Comparison of ENCODE assay signal across 19 cellular contexts in the genomic region with DNA sequence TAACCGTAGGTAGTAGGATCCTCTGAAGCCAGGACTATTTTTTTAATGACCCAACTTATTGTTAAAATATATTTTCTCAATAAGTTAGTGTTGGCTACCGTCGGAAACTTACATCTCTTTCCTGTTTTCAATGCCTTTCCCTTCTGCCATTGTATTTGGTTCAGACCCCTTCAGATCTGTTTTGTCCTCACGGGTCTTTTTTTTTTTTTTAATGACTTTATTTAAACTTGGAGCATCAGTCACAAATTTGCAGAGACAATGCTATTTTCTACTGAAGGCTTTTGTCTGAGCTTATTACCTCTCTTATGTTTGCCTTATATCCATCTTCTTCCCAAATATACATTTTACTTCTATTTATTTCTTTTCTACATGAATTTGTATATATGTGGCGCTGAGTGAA. TPM values are rescaled to one million over a fixed set of nuclear protein-coding genes. Genes with fewer than 3 reads are reported as not detected.
DNase-seq lines count a peak whose midpoint lies in the region; ATAC-seq and TF ChIP-seq lines count a peak whose summit lies in the region.
"Had no signal": no experiment of that assay in that cellular context is flagged by ENCODE, and none has a peak within 500 bp of the region (broad histone marks: within the 10 kb centered on the region; RNA-seq: fewer than 3 reads in every experiment).

No MANE protein-coding gene starts in this region.

- TF ChIP-seq CTCF in left ventricle myocardium inferior (IDR thresholded peaks at IDR 0.05; ENCODE audit: borderline replicate concordance) (no peak), dorsolateral prefrontal cortex (IDR thresholded peaks at IDR 0.05 in 54 of 56, conservative IDR thresholded peaks at IDR 0.05 in 2 of 56; ENCODE audit: low read depth in 1 of 56, partially characterized antibody in 56 of 56) (no peak), right lobe of liver (IDR thresholded peaks at IDR 0.05) (no peak)

- no peak for TF ChIP-seq POLR2A in right lobe of liver (IDR thresholded peaks at IDR 0.05)

- intact Hi-C loops in left ventricle myocardium inferior (cut with micrococcal nuclease) (no loop called here), left ventricle myocardium superior (cut with micrococcal nuclease) (no loop called here), dorsolateral prefrontal cortex (cut with DNase I) (loop anchor here in 1 of 2 donors (5.0 kb wide), 1 partner anchor 47 kb away; a partner anchor contains a TSS), right lobe of liver (cut with DNase I) (no loop called here)

- H3K27me3 ChIP-seq in left ventricle myocardium inferior (ENCODE audit: low read depth) = no peaks in the 10 kb centered on the region
- H3K27me3 ChIP-seq in dorsolateral prefrontal cortex = no peaks in the 10 kb centered on the region
- H3K27me3 ChIP-seq in right lobe of liver = no peaks in the 10 kb centered on the region

- no peak for DNase-seq in left ventricle myocardium inferior
- no peak for DNase-seq in left ventricle myocardium superior
- DNase-seq in dorsolateral prefrontal cortex = no peak
- DNase-seq in right lobe of liver = no peak
- DNase-seq in AG08396 (ENCODE audit: low spot score) = no peak
- no peak for DNase-seq in T-helper 9 cell
- no peak for DNase-seq in HuH-7 (ENCODE audit: low spot score)
- DNase-seq: EL, H9, IMR-90, Karpas-422, NCI-H1417 treated with DMSO at 0.1 percent for 48 hours, NCI-H1930, NCI-H345, PC-9, SIG-M5 had no signal

- H3K9me3 ChIP-seq in left ventricle myocardium inferior (replicated peaks) = no peaks in the 10 kb centered on the region
- H3K9me3 ChIP-seq in right lobe of liver = no peaks in the 10 kb centered on the region

- H3K27ac ChIP-seq in left ventricle myocardium inferior (replicated peaks) (peak overlapping the region; percentile 50), dorsolateral prefrontal cortex (peak overlapping the region in 52 of 59 donors; percentile 1 to 95 (median 78)), right lobe of liver (peak overlapping the region in 2 of 3 donors; percentile 92 to 94)
- H3K27ac ChIP-seq: 22Rv1, RWPE1 had no signal

- no peak overlapping the region for H3K4me3 ChIP-seq in left ventricle myocardium inferior
- H3K4me3 ChIP-seq in dorsolateral prefrontal cortex = no peak overlapping the region
- H3K4me3 ChIP-seq in right lobe of liver = no peak overlapping the region
- H3K4me3 ChIP-seq: PC-9 had no signal

- no peaks in the 10 kb centered on the region for H3K36me3 ChIP-seq in left ventricle myocardium inferior
- H3K36me3 ChIP-seq in right lobe of liver = no peaks in the 10 kb centered on the region

- H3K4me1 ChIP-seq in left ventricle myocardium inferior (peaks cover 92% of the 10 kb centered on the region), right lobe of liver (peaks cover 0 to 91% (median 40%) of the 10 kb centered on the region in 4 donors)

- WGBS in right lobe of liver (ENCODE audit: insufficient coverage, low coverage, low lambda C conversion rate, missing lambda C conversion rate) = 90% methylated on average over 5 of the region's 5 CpGs

- no peak for ATAC-seq in left ventricle myocardium superior
- ATAC-seq in right lobe of liver = no peak
- ATAC-seq in GM19463 (IDR thresholded peaks at IDR 0.05; ENCODE audit: unreplicated experiment) = no peak

RNA-seq across cellular contexts. Expression of a gene that starts 47.6 kb away (rescaled TPM):
- 17.8 TPM for total RNA-seq in left ventricle myocardium inferior
- total RNA-seq in left ventricle myocardium superior = 14.9 TPM
- 100 to 1,000 TPM in 47 of 120 experiments, 10 to 100 TPM in 73; 30.4 to 316 (median 86.1) TPM for total RNA-seq in dorsolateral prefrontal cortex
- 10 to 100 TPM; 32.7 to 40.5 (median 37.4) TPM for total RNA-seq in right lobe of liver
